11 cellular contexts compared by ENCODE assay signal in the genomic region with DNA sequence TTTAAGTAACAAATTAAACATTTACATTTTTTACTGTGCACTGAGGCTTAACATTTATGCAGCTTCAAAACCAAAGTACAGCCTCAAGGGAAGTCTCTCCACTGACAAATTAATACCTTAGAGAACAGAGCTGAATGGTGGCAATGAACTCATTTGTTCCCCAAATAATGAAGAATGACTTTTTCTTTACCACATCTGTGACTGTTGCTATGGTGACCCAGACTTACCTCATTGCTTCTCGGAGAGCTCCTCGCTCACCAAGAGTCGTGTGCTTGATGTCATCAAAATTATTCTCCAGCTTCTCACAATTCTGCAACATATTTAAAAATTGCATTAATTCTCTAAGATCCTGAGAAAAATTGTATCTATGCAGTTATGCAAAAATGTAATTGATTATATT.
DNase-seq lines count a peak whose midpoint lies in the region; ATAC-seq and TF ChIP-seq lines count a peak whose summit lies in the region.
"Had no signal": no experiment of that assay in that cellular context is flagged by ENCODE, and none has a peak within 500 bp of the region (broad histone marks: within the 10 kb centered on the region; RNA-seq: fewer than 3 reads in every experiment).

No MANE protein-coding gene starts in this region.

- H3K27ac ChIP-seq in left lung = no peak overlapping the region

- no peaks in the 10 kb centered on the region for H3K27me3 ChIP-seq in left lung

- POLR2A ChIA-PET in activated CD8-positive, alpha-beta T cell treated with anti-CD3 and anti-CD28 coated beads for 36 hours (lab: Charles Lee) = no interaction called here

- H3K4me3 ChIP-seq in left lung = no peak overlapping the region

- H3K4me1 ChIP-seq in left lung = no peaks in the 10 kb centered on the region

- no peak for DNase-seq in activated naive CD4-positive, alpha-beta T cell treated with anti-CD3 and anti-CD28 coated beads, Interleukin-2, amount 50 U/mL, for 72 hours (ENCODE audit: low spot score in 2 of 2)
- no peak for DNase-seq in activated naive CD4-positive, alpha-beta T cell treated with anti-CD3 and anti-CD28 coated beads, Interleukin-2, amount 50 U/mL, for 16 hours
- DNase-seq in activated CD8-positive, alpha-beta T cell treated with anti-CD3 and anti-CD28 coated beads for 36 hours = peak; percentile 48
- peak in 1 of 2 donors; percentile 13 for DNase-seq in stimulated activated naive CD8-positive, alpha-beta T cell treated with anti-CD3 and anti-CD28 coated beads, Interleukin-15, amount 100 ng/mL, for 72 hours
- DNase-seq in left colon (no peak), NCI-H1417 treated with DMSO at 0.1 percent for 48 hours (lab: John Stamatoyannopoulos, UW) (no peak), left lung (no peak)
- DNase-seq: GDM1 had no signal

- no peaks in the 10 kb centered on the region for H3K36me3 Mint-ChIP-seq in activated naive CD4-positive, alpha-beta T cell treated with anti-CD3 and anti-CD28 coated beads, Interleukin-2, amount 50 U/mL, for 72 hours
- no peaks in the 10 kb centered on the region for H3K36me3 Mint-ChIP-seq in activated CD8-positive, alpha-beta T cell treated with anti-CD3 and anti-CD28 coated beads for 36 hours (ENCODE audit: low read depth)

- peaks cover 0 to 8% of the 10 kb centered on the region in 2 donors for H3K36me3 ChIP-seq in left lung

- peak; percentile 45 to 88 for ATAC-seq in activated naive CD4-positive, alpha-beta T cell treated with anti-CD3 and anti-CD28 coated beads, Interleukin-2, amount 50 U/mL, for 72 hours
- ATAC-seq in HG03354 (IDR thresholded peaks at IDR 0.05; ENCODE audit: poor library complexity, severe bottlenecking, unreplicated experiment) (peak; percentile 91), left colon (no peak), left lung (no peak)
- peak; percentile 85 for ATAC-seq in activated CD8-positive, alpha-beta T cell treated with anti-CD3 and anti-CD28 coated beads for 36 hours
- peak; percentile 85 for ATAC-seq in stimulated activated naive CD8-positive, alpha-beta T cell treated with anti-CD3 and anti-CD28 coated beads, Interleukin-15, amount 100 ng/mL, for 72 hours
- ATAC-seq: esophagus mucosa, Panc1 had no signal

- no peak overlapping the region for H3K27ac Mint-ChIP-seq in activated naive CD4-positive, alpha-beta T cell treated with anti-CD3 and anti-CD28 coated beads, Interleukin-2, amount 50 U/mL, for 72 hours
- no peak overlapping the region for H3K27ac Mint-ChIP-seq in activated CD8-positive, alpha-beta T cell treated with anti-CD3 and anti-CD28 coated beads for 36 hours
- no peak overlapping the region for H3K27ac Mint-ChIP-seq in stimulated activated naive CD8-positive, alpha-beta T cell treated with anti-CD3 and anti-CD28 coated beads, Interleukin-15, amount 100 ng/mL, for 72 hours

- CTCF ChIA-PET in activated CD8-positive, alpha-beta T cell treated with anti-CD3 and anti-CD28 coated beads for 36 hours (lab: Charles Lee) = interaction anchor here (1.3 to 1.5 kb wide), 2 partner anchors 17 to 226 kb away, joined by 4 read pairs; no protein-coding TSS in a partner anchor

- intact Hi-C loops in activated CD8-positive, alpha-beta T cell treated with anti-CD3 and anti-CD28 coated beads for 36 hours (cut with micrococcal nuclease) = loop anchor here (10.0 kb wide), 1 partner anchor 217 kb away; no protein-coding TSS in a partner anchor
- intact Hi-C loops in left colon (cut with DNase I, micrococcal nuclease) (no loop called here), left lung (cut with DNase I) (no loop called here)

- no peaks in the 10 kb centered on the region for H3K27me3 Mint-ChIP-seq in activated CD8-positive, alpha-beta T cell treated with anti-CD3 and anti-CD28 coated beads for 36 hours
- H3K27me3 Mint-ChIP-seq in stimulated activated naive CD8-positive, alpha-beta T cell treated with anti-CD3 and anti-CD28 coated beads, Interleukin-15, amount 100 ng/mL, for 72 hours = no peaks in the 10 kb centered on the region

- peaks cover 3% of the 10 kb centered on the region for H3K4me1 Mint-ChIP-seq in activated CD8-positive, alpha-beta T cell treated with anti-CD3 and anti-CD28 coated beads for 36 hours (ENCODE audit: low read depth)
- H3K4me1 Mint-ChIP-seq in stimulated activated naive CD8-positive, alpha-beta T cell treated with anti-CD3 and anti-CD28 coated beads, Interleukin-15, amount 100 ng/mL, for 72 hours = peaks cover 5% of the 10 kb centered on the region

- no peaks in the 10 kb centered on the region for H3K9me3 Mint-ChIP-seq in activated naive CD4-positive, alpha-beta T cell treated with anti-CD3 and anti-CD28 coated beads, Interleukin-2, amount 50 U/mL, for 72 hours
- H3K9me3 Mint-ChIP-seq in activated CD8-positive, alpha-beta T cell treated with anti-CD3 and anti-CD28 coated beads for 36 hours = no peaks in the 10 kb centered on the region
- no peaks in the 10 kb centered on the region for H3K9me3 Mint-ChIP-seq in stimulated activated naive CD8-positive, alpha-beta T cell treated with anti-CD3 and anti-CD28 coated beads, Interleukin-15, amount 100 ng/mL, for 72 hours

- no peak overlapping the region for H3K4me3 Mint-ChIP-seq in activated CD8-positive, alpha-beta T cell treated with anti-CD3 and anti-CD28 coated beads for 36 hours
- no peak overlapping the region for H3K4me3 Mint-ChIP-seq in stimulated activated naive CD8-positive, alpha-beta T cell treated with anti-CD3 and anti-CD28 coated beads, Interleukin-15, amount 100 ng/mL, for 72 hours

- no peak for TF ChIP-seq CTCF in activated CD8-positive, alpha-beta T cell treated with anti-CD3 and anti-CD28 coated beads for 36 hours (IDR thresholded peaks at IDR 0.05)
- TF ChIP-seq CTCF in left lung (IDR thresholded peaks at IDR 0.05) = no peak

- H3K9me3 ChIP-seq in left lung = no peaks in the 10 kb centered on the region

Comparison
In these comparisons a context has a peak if more than half of its experiments do, and no peak if none do; other contexts are left out.
1. ATAC-seq: peak in activated naive CD4-positive, alpha-beta T cell treated with anti-CD3 and anti-CD28 coated beads, Interleukin-2, amount 50 U/mL, for 72 hours (2 of 2), HG03354 (single experiment), activated CD8-positive, alpha-beta T cell treated with anti-CD3 and anti-CD28 coated beads for 36 hours (single experiment) and stimulated activated naive CD8-positive, alpha-beta T cell treated with anti-CD3 and anti-CD28 coated beads, Interleukin-15, amount 100 ng/mL, for 72 hours (single experiment); none in left colon (single experiment) and left lung (single experiment).